9 cellular contexts compared by ENCODE assay signal in the genomic region with DNA sequence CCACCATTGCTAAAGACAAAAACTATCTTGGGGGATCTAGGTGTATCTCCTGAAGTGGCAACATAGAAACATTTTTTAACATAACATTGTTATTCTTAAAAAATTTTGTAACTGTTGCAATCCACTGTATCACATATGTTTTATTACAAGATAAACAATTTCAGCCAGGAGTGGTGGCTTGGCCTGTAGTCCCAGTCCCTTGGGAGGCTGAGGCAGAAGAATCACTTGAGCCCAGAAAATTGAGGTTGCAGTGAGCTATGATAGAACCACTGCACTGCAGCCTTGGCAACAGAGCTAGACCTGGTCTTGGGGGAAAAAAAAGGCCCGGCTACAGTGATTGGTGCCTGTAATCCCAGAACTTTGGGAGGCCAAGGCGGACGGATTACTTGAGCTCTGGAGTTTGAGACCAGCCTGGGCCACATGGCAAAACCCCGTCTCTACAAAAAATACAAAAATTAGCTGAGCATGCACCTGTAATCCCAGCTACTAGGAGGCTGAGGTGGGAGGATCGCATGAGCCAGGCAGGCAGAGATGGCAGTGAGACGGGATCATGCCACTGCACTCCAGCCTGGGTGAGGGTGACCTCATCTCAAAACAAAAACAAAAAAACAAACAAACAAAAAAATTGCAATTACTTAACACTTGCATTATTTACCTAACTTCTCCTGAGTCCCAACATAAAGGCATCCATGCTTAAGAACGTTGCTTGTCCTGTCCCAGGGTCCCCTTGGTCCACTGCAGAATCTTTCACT. TPM values are rescaled to one million over a fixed set of nuclear protein-coding genes. Genes with fewer than 3 reads are reported as not detected.
A peak's percentile ranks its signal among the peaks of the same experiment; 100 is the strongest.
DNase-seq lines count a peak whose midpoint lies in the region; ATAC-seq and TF ChIP-seq lines count a peak whose summit lies in the region.
"Had no signal": no experiment of that assay in that cellular context is flagged by ENCODE, and none has a peak within 500 bp of the region (broad histone marks: within the 10 kb centered on the region; RNA-seq: fewer than 3 reads in every experiment).

No MANE protein-coding gene starts in this region.

- H3K4me1 ChIP-seq in lower lobe of right lung (peaks cover 43% of the 10 kb centered on the region), thyroid gland (peaks cover 37 to 44% of the 10 kb centered on the region in 2 donors)

- peaks cover 9% of the 10 kb centered on the region for H3K36me3 Mint-ChIP-seq in activated naive CD4-positive, alpha-beta T cell treated with anti-CD3 and anti-CD28 coated beads, Interleukin-2, amount 10 ng/mL, durations not matched to agents 7 days and 5 days
- no peaks in the 10 kb centered on the region for H3K36me3 Mint-ChIP-seq in activated naive CD8-positive, alpha-beta T cell treated with anti-CD3 and anti-CD28 coated beads, Interleukin-2, amount 10 ng/mL, durations not matched to agents 7 days and 5 days

- H3K9me3 Mint-ChIP-seq in activated naive CD4-positive, alpha-beta T cell treated with anti-CD3 and anti-CD28 coated beads, Interleukin-2, amount 10 ng/mL, durations not matched to agents 7 days and 5 days: no peaks in the 10 kb centered on the region
- H3K9me3 Mint-ChIP-seq in activated naive CD8-positive, alpha-beta T cell treated with anti-CD3 and anti-CD28 coated beads, Interleukin-2, amount 10 ng/mL, durations not matched to agents 7 days and 5 days: no peaks in the 10 kb centered on the region
- H3K9me3 Mint-ChIP-seq: stimulated activated naive B cell treated with anti-CD40 and anti-IgM and Interleukin-4, amounts not matched to agents 10 μg/mL and 1 μg/mL and 100 μg/mL, for 72 hours had no signal

- no peaks in the 10 kb centered on the region for H3K27me3 Mint-ChIP-seq in activated naive CD4-positive, alpha-beta T cell treated with anti-CD3 and anti-CD28 coated beads, Interleukin-2, amount 10 ng/mL, durations not matched to agents 7 days and 5 days
- H3K27me3 Mint-ChIP-seq in activated naive CD8-positive, alpha-beta T cell treated with anti-CD3 and anti-CD28 coated beads, Interleukin-2, amount 10 ng/mL, durations not matched to agents 7 days and 5 days: no peaks in the 10 kb centered on the region
- H3K27me3 Mint-ChIP-seq: stimulated activated naive B cell treated with anti-CD40 and anti-IgM and Interleukin-4, amounts not matched to agents 10 μg/mL and 1 μg/mL and 100 μg/mL, for 72 hours had no signal

- intact Hi-C loops in lower lobe of right lung (cut with DNase I) (no loop called here), thyroid gland (cut with DNase I) (loop anchor here (5.0 to 10.0 kb wide), 2 partner anchors 87 to 190 kb away; partner anchors contain the start of genes PISD and YWHAH)

- peaks cover 63% of the 10 kb centered on the region for H3K4me1 Mint-ChIP-seq in activated naive CD4-positive, alpha-beta T cell treated with anti-CD3 and anti-CD28 coated beads, Interleukin-2, amount 10 ng/mL, durations not matched to agents 7 days and 5 days
- H3K4me1 Mint-ChIP-seq in activated naive CD8-positive, alpha-beta T cell treated with anti-CD3 and anti-CD28 coated beads, Interleukin-2, amount 10 ng/mL, durations not matched to agents 7 days and 5 days: peaks cover 46% of the 10 kb centered on the region

- no peak for TF ChIP-seq CTCF in lower lobe of right lung (IDR thresholded peaks at IDR 0.05)
- TF ChIP-seq CTCF in thyroid gland (IDR thresholded peaks at IDR 0.05): no peak

- POLR2A ChIA-PET in activated naive CD8-positive, alpha-beta T cell treated with anti-CD3 and anti-CD28 coated beads, Interleukin-2, amount 10 ng/mL, durations not matched to agents 7 days and 5 days (lab: Charles Lee): interaction anchor here (1.1 to 1.6 kb wide), 2 partner anchors 90 to 406 kb away, joined by 3 to 10 read pairs; partner anchors contain the start of genes PATZ1 and PISD

- peak overlapping the region; percentile 95 for H3K27ac Mint-ChIP-seq in activated naive CD4-positive, alpha-beta T cell treated with anti-CD3 and anti-CD28 coated beads, Interleukin-2, amount 10 ng/mL, durations not matched to agents 7 days and 5 days
- peak overlapping the region; percentile 99 for H3K27ac Mint-ChIP-seq in activated naive CD8-positive, alpha-beta T cell treated with anti-CD3 and anti-CD28 coated beads, Interleukin-2, amount 10 ng/mL, durations not matched to agents 7 days and 5 days

- CTCF ChIA-PET in activated naive CD4-positive, alpha-beta T cell treated with anti-CD3 and anti-CD28 coated beads, Interleukin-2, amount 10 ng/mL, durations not matched to agents 7 days and 5 days (lab: Charles Lee): interaction anchor here (0.6 kb wide), 1 partner anchor 200 kb away, joined by 3 read pairs; no protein-coding TSS in a partner anchor

- H3K4me3 Mint-ChIP-seq in activated naive CD4-positive, alpha-beta T cell treated with anti-CD3 and anti-CD28 coated beads, Interleukin-2, amount 10 ng/mL, durations not matched to agents 7 days and 5 days: no peak overlapping the region
- peak overlapping the region; percentile 83 for H3K4me3 Mint-ChIP-seq in activated naive CD8-positive, alpha-beta T cell treated with anti-CD3 and anti-CD28 coated beads, Interleukin-2, amount 10 ng/mL, durations not matched to agents 7 days and 5 days

- TF ChIP-seq POLR2A in thyroid gland (IDR thresholded peaks at IDR 0.05): no peak

- ATAC-seq in activated naive CD8-positive, alpha-beta T cell treated with anti-CD3 and anti-CD28 coated beads, Interleukin-2, amount 10 ng/mL, durations not matched to agents 7 days and 5 days (ENCODE audit: low read depth): no peak
- no peak for ATAC-seq in lower lobe of right lung
- ATAC-seq in GM19397 (IDR thresholded peaks at IDR 0.05; ENCODE audit: unreplicated experiment): no peak
- ATAC-seq: stimulated activated naive B cell treated with anti-CD40 and anti-IgM and Interleukin-4, amounts not matched to agents 10 μg/mL and 1 μg/mL and 100 μg/mL, for 72 hours had no signal

- 78 to 82% methylated on average over 7 of the region's 7 CpGs for WGBS in thyroid gland, 2 donors

- H3K27ac ChIP-seq in lower lobe of right lung: peak overlapping the region; percentile 96
- H3K27ac ChIP-seq in thyroid gland: peak overlapping the region; percentile 88 to 97 (median 96)

- no peaks in the 10 kb centered on the region for H3K9me3 ChIP-seq in lower lobe of right lung
- H3K9me3 ChIP-seq in thyroid gland: no peaks in the 10 kb centered on the region

- no peaks in the 10 kb centered on the region for H3K36me3 ChIP-seq in lower lobe of right lung
- H3K36me3 ChIP-seq in thyroid gland: no peaks in the 10 kb centered on the region

- no peaks in the 10 kb centered on the region for H3K27me3 ChIP-seq in lower lobe of right lung (ENCODE audit: low read depth)
- no peaks in the 10 kb centered on the region for H3K27me3 ChIP-seq in thyroid gland

- H3K4me3 ChIP-seq in lower lobe of right lung (peak overlapping the region; percentile 81), thyroid gland (replicated peaks in 1 of 3) (no peak overlapping the region)

- DNase-seq in activated naive CD4-positive, alpha-beta T cell treated with anti-CD3 and anti-CD28 coated beads, Interleukin-2, amount 10 ng/mL, durations not matched to agents 7 days and 5 days: no peak
- DNase-seq in activated naive CD4-positive, alpha-beta T cell (lab: John Stamatoyannopoulos, UW): no peak
- DNase-seq in activated naive CD8-positive, alpha-beta T cell treated with anti-CD3 and anti-CD28 coated beads, Interleukin-2, amount 10 ng/mL, durations not matched to agents 7 days and 5 days: no peak
- DNase-seq in lower lobe of right lung (no peak), thyroid gland (no peak), dedifferentiated amniotic fluid mesenchymal stem cell (ENCODE audit: extremely low spot score) (no peak), hypothalamus (lab: John Stamatoyannopoulos, UW) (no peak)

RNA-seq across cellular contexts. Expression of gene DEPDC5, which starts 1.5 kb away (rescaled TPM):
- total RNA-seq in activated naive CD8-positive, alpha-beta T cell treated with anti-CD3 and anti-CD28 coated beads, Interleukin-2, amount 10 ng/mL, durations not matched to agents 7 days and 5 days: 10 to 100 TPM; 43.6 to 46.6 TPM
- total RNA-seq in lower lobe of right lung: 29.0 TPM
- total RNA-seq in thyroid gland: 10 to 100 TPM; 17.5 to 30.4 (median 22.8) TPM

RNA-seq across cellular contexts. Expression of gene PRR14L, which starts 2.3 kb away (rescaled TPM):
- total RNA-seq in activated naive CD8-positive, alpha-beta T cell treated with anti-CD3 and anti-CD28 coated beads, Interleukin-2, amount 10 ng/mL, durations not matched to agents 7 days and 5 days: 10 to 100 TPM; 62.4 to 63.6 TPM
- total RNA-seq in lower lobe of right lung (57.9 TPM), thyroid gland (10 to 100 TPM; 18.7 to 38.8 (median 29.4) TPM)
